ENCODE assay signal across 8 cellular contexts in genomic region chr10:27745719-27746363, GRCh38. TPM values are rescaled to one million over a fixed set of nuclear protein-coding genes. Genes with fewer than 3 reads are reported as not detected.
DNase-seq lines count a peak whose midpoint lies in the region; ATAC-seq and TF ChIP-seq lines count a peak whose summit lies in the region.

TSS of gene MKX (minus strand) at chr10:27745819. CDS start at chr10:27743415, 2,404 bp downstream.

- TF ChIP-seq CTCF in BJ (IDR thresholded peaks at IDR 0.05; ENCODE audit: insufficient read depth, low read depth, low read length) = 0 out of 2 replicates have a peak, but pooled peaks have one; percentile 4

- peaks cover 74% of the 10 kb centered on the region for H3K27me3 Mint-ChIP-seq in activated naive CD8-positive, alpha-beta T cell treated with anti-CD3 and anti-CD28 coated beads for 36 hours

- H3K36me3 Mint-ChIP-seq in activated naive CD8-positive, alpha-beta T cell treated with anti-CD3 and anti-CD28 coated beads for 36 hours = no peaks in the 10 kb centered on the region

- CTCF ChIA-PET in BJ (lab: Yijun Ruan, JAX) = interaction anchor here (0.7 to 2.5 kb wide), 7 partner anchors 21 to 636 kb away, joined by 3 to 7 read pairs (median 3); no protein-coding TSS in a partner anchor

- POLR2A ChIA-PET in BJ (lab: Charles Lee) = interaction anchor here (0.7 kb wide), 1 partner anchor 18 kb away, joined by 3 read pairs; no protein-coding TSS in a partner anchor

- no peak within 1 kb of the TSS for H3K27ac Mint-ChIP-seq in activated naive CD8-positive, alpha-beta T cell treated with anti-CD3 and anti-CD28 coated beads for 36 hours

- H3K9ac ChIP-seq in iPS-15b (ENCODE audit: low read depth, low read length) (no peak within 1 kb of the TSS), skeletal muscle satellite cell (ENCODE audit: low read depth, low read length) (no peak within 1 kb of the TSS)

- H3K4me1 ChIP-seq in iPS-15b (ENCODE audit: control insufficient read depth, insufficient read depth, low read length) (peaks cover 4% of the 10 kb centered on the region), skeletal muscle satellite cell (ENCODE audit: control insufficient read depth, insufficient read depth, low read length) (peaks cover 32% of the 10 kb centered on the region)

- ATAC-seq in GM21576 (IDR thresholded peaks at IDR 0.05; ENCODE audit: unreplicated experiment) = no peak
- no peak for ATAC-seq in HG03378 (IDR thresholded peaks at IDR 0.05; ENCODE audit: unreplicated experiment)
- no peak for ATAC-seq in HG02759 (IDR thresholded peaks at IDR 0.05; ENCODE audit: unreplicated experiment)

- H3K4me2 ChIP-seq in skeletal muscle satellite cell (ENCODE audit: low read length) = peak within 1 kb of the TSS; percentile 98

- no peaks in the 10 kb centered on the region for H3K9me3 Mint-ChIP-seq in activated naive CD8-positive, alpha-beta T cell treated with anti-CD3 and anti-CD28 coated beads for 36 hours

- peaks cover 31% of the 10 kb centered on the region for H3K4me1 Mint-ChIP-seq in activated naive CD8-positive, alpha-beta T cell treated with anti-CD3 and anti-CD28 coated beads for 36 hours

- H3K4me3 ChIP-seq in BJ (ENCODE audit: low read depth, low read length) (peak within 1 kb of the TSS; percentile 91), MG63 (peak within 1 kb of the TSS; percentile 79), iPS-15b (ENCODE audit: low read depth, low read length) (peak within 1 kb of the TSS; percentile 65), skeletal muscle satellite cell (ENCODE audit: low read length) (peak within 1 kb of the TSS; percentile 75)

- H3K27me3 ChIP-seq in BJ (ENCODE audit: control insufficient read depth, insufficient read depth, low read length) = no peaks in the 10 kb centered on the region
- no peaks in the 10 kb centered on the region for H3K27me3 ChIP-seq in MG63
- H3K27me3 ChIP-seq in iPS-15b (ENCODE audit: control insufficient read depth, insufficient read depth, low read length) = peaks cover 88% of the 10 kb centered on the region
- peaks cover 66% of the 10 kb centered on the region for H3K27me3 ChIP-seq in skeletal muscle satellite cell (ENCODE audit: control insufficient read depth, insufficient read depth, low read length)

- DNase-seq in BJ (ENCODE audit: low read depth) = no peak
- DNase-seq in MG63 = peak; percentile 86
- DNase-seq in activated naive CD8-positive, alpha-beta T cell treated with anti-CD3 and anti-CD28 coated beads for 36 hours = peak; percentile 38

- H3K36me3 ChIP-seq in BJ (ENCODE audit: control insufficient read depth, insufficient read depth, low read length) (peaks cover 20% of the 10 kb centered on the region), MG63 (peaks cover 42% of the 10 kb centered on the region), iPS-15b (ENCODE audit: control insufficient read depth, insufficient read depth, low read length) (no peaks in the 10 kb centered on the region), skeletal muscle satellite cell (ENCODE audit: insufficient read depth, low read length) (no peaks in the 10 kb centered on the region)

- peak within 1 kb of the TSS; percentile 64 for H3K4me3 Mint-ChIP-seq in activated naive CD8-positive, alpha-beta T cell treated with anti-CD3 and anti-CD28 coated beads for 36 hours

- H3K9me3 ChIP-seq in MG63 (no peaks in the 10 kb centered on the region), iPS-15b (ENCODE audit: control insufficient read depth, insufficient read depth, low read length) (no peaks in the 10 kb centered on the region), skeletal muscle satellite cell (replicated peaks; ENCODE audit: low read length) (no peaks in the 10 kb centered on the region)

RNA-seq across cellular contexts. Expression of gene MKX, which starts in this region (rescaled TPM):
- 68.1 and 72.9 TPM in 2 replicates for polyA plus RNA-seq in BJ (2011; rRNA removed)
- polyA minus RNA-seq in BJ (2011; rRNA and poly(A)+ RNA removed) = 55.5 and 62.4 TPM in 2 replicates
- 33.7 and 36.4 TPM in 2 replicates for total RNA-seq in MG63 (2014; rRNA removed; shearing (Covaris generic); ENCODE audit: low replicate concordance)
- 1 to 10 TPM in 1 of 2 experiments, under 1 TPM in 1; 0.58 to 1.1 TPM for total RNA-seq in activated naive CD8-positive, alpha-beta T cell treated with anti-CD3 and anti-CD28 coated beads for 36 hours
- under 0.01 TPM in 1 of 2 replicates, not detected in the other for total RNA-seq in skeletal muscle satellite cell (2012; rRNA removed)

Comparison
In these comparisons a context has a peak if more than half of its experiments do, and no peak if none do; other contexts are left out.
1. RNA of gene MKX (total RNA-seq): 33.7 to 36.4 TPM in MG63; 0.58 to 1.1 TPM in activated naive CD8-positive, alpha-beta T cell treated with anti-CD3 and anti-CD28 coated beads for 36 hours; every median in the first group is over 10 times any median in the second.
2. Peak in every context shown above with its lines, with median percentiles within 50 percentile points of each other: H3K4me3 ChIP-seq.